ENCODE assay signal across 1 cellular context in genomic region chr2:70111752-70112591, GRCh38.
TF ChIP-seq lines count a peak whose summit lies in the region.

No MANE protein-coding gene starts in this region.

TF ChIP-seq in HepG2, 621 proteins besides CTCF, POLR2A, EP300 and RAD21 (continued from another document and continues in another):
- TF ChIP-seq, protein P1, sequence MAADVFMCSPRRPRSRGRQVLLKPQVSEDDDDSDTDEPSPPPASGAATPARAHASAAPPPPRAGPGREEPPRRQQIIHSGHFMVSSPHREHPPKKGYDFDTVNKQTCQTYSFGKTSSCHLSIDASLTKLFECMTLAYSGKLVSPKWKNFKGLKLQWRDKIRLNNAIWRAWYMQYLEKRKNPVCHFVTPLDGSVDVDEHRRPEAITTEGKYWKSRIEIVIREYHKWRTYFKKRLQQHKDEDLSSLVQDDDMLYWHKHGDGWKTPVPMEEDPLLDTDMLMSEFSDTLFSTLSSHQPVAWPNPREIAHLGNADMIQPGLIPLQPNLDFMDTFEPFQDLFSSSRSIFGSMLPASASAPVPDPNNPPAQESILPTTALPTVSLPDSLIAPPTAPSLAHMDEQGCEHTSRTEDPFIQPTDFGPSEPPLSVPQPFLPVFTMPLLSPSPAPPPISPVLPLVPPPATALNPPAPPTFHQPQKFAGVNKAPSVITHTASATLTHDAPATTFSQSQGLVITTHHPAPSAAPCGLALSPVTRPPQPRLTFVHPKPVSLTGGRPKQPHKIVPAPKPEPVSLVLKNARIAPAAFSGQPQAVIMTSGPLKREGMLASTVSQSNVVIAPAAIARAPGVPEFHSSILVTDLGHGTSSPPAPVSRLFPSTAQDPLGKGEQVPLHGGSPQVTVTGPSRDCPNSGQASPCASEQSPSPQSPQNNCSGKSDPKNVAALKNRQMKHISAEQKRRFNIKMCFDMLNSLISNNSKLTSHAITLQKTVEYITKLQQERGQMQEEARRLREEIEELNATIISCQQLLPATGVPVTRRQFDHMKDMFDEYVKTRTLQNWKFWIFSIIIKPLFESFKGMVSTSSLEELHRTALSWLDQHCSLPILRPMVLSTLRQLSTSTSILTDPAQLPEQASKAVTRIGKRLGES (CRISPR knock-in tag; IDR thresholded peaks at IDR 0.05; ENCODE audit: borderline replicate concordance) = no peak
- TF ChIP-seq KMT2B (CRISPR knock-in tag; IDR thresholded peaks at IDR 0.05) = no peak
- TF ChIP-seq HNF1A (IDR thresholded peaks at IDR 0.05; ENCODE audit: low read depth) = no peak
- TF ChIP-seq HNF1A (CRISPR knock-in tag; IDR thresholded peaks at IDR 0.05; ENCODE audit: borderline replicate concordance) = no peak
- no peak for TF ChIP-seq HOXA9 (CRISPR knock-in tag; IDR thresholded peaks at IDR 0.05; ENCODE audit: borderline replicate concordance)
- no peak for TF ChIP-seq TEAD2 (CRISPR knock-in tag; IDR thresholded peaks at IDR 0.05)
- no peak for TF ChIP-seq EEA1 (CRISPR knock-in tag; IDR thresholded peaks at IDR 0.05; ENCODE audit: borderline replicate concordance)
- TF ChIP-seq JUNB (CRISPR knock-in tag; IDR thresholded peaks at IDR 0.05; ENCODE audit: borderline replicate concordance) = no peak
- TF ChIP-seq RNF219 (CRISPR knock-in tag; IDR thresholded peaks at IDR 0.05) = no peak
- TF ChIP-seq, protein P2, sequence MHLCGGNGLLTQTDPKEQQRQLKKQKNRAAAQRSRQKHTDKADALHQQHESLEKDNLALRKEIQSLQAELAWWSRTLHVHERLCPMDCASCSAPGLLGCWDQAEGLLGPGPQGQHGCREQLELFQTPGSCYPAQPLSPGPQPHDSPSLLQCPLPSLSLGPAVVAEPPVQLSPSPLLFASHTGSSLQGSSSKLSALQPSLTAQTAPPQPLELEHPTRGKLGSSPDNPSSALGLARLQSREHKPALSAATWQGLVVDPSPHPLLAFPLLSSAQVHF (CRISPR knock-in tag; IDR thresholded peaks at IDR 0.05) = no peak
- TF ChIP-seq ZFP62 (CRISPR knock-in tag; IDR thresholded peaks at IDR 0.05) = no peak
- no peak for TF ChIP-seq KDM2A (CRISPR knock-in tag; IDR thresholded peaks at IDR 0.05; ENCODE audit: borderline replicate concordance, low read depth)
- TF ChIP-seq ZEB1 (IDR thresholded peaks at IDR 0.05; ENCODE audit: insufficient replicate concordance, low read depth) = peak; percentile 18
- no peak for TF ChIP-seq ZNF101 (CRISPR knock-in tag; IDR thresholded peaks at IDR 0.05; ENCODE audit: borderline replicate concordance, low read depth)
- TF ChIP-seq ZNF20 (CRISPR knock-in tag; IDR thresholded peaks at IDR 0.05) = no peak
- no peak for TF ChIP-seq RARG (CRISPR knock-in tag; IDR thresholded peaks at IDR 0.05; ENCODE audit: low read depth)
- TF ChIP-seq, protein P3, sequence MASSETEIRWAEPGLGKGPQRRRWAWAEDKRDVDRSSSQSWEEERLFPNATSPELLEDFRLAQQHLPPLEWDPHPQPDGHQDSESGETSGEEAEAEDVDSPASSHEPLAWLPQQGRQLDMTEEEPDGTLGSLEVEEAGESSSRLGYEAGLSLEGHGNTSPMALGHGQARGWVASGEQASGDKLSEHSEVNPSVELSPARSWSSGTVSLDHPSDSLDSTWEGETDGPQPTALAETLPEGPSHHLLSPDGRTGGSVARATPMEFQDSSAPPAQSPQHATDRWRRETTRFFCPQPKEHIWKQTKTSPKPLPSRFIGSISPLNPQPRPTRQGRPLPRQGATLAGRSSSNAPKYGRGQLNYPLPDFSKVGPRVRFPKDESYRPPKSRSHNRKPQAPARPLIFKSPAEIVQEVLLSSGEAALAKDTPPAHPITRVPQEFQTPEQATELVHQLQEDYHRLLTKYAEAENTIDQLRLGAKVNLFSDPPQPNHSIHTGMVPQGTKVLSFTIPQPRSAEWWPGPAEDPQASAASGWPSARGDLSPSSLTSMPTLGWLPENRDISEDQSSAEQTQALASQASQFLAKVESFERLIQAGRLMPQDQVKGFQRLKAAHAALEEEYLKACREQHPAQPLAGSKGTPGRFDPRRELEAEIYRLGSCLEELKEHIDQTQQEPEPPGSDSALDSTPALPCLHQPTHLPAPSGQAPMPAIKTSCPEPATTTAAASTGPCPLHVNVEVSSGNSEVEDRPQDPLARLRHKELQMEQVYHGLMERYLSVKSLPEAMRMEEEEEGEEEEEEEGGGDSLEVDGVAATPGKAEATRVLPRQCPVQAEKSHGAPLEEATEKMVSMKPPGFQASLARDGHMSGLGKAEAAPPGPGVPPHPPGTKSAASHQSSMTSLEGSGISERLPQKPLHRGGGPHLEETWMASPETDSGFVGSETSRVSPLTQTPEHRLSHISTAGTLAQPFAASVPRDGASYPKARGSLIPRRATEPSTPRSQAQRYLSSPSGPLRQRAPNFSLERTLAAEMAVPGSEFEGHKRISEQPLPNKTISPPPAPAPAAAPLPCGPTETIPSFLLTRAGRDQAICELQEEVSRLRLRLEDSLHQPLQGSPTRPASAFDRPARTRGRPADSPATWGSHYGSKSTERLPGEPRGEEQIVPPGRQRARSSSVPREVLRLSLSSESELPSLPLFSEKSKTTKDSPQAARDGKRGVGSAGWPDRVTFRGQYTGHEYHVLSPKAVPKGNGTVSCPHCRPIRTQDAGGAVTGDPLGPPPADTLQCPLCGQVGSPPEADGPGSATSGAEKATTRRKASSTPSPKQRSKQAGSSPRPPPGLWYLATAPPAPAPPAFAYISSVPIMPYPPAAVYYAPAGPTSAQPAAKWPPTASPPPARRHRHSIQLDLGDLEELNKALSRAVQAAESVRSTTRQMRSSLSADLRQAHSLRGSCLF (CRISPR knock-in tag; IDR thresholded peaks at IDR 0.05; ENCODE audit: borderline replicate concordance) = no peak
- no peak for TF ChIP-seq CHCHD3 (CRISPR knock-in tag; IDR thresholded peaks at IDR 0.05)
- no peak for TF ChIP-seq NR2C2 (CRISPR knock-in tag; IDR thresholded peaks at IDR 0.05; ENCODE audit: borderline replicate concordance)
- TF ChIP-seq ZNF878 (CRISPR knock-in tag; IDR thresholded peaks at IDR 0.05) = no peak
- TF ChIP-seq GTF2F1 (IDR thresholded peaks at IDR 0.05; ENCODE audit: low read length) = no peak
- no peak for TF ChIP-seq ZNF512B (CRISPR knock-in tag; IDR thresholded peaks at IDR 0.05; ENCODE audit: borderline replicate concordance)
- no peak for TF ChIP-seq ZNF12 (CRISPR knock-in tag; IDR thresholded peaks at IDR 0.05)
- no peak for TF ChIP-seq SCMH1 (CRISPR knock-in tag; IDR thresholded peaks at IDR 0.05; ENCODE audit: borderline replicate concordance)
- TF ChIP-seq ZNF781 (CRISPR knock-in tag; IDR thresholded peaks at IDR 0.05; ENCODE audit: borderline replicate concordance, not compliant biosample characterization) = no peak
- TF ChIP-seq HOXD1 (CRISPR knock-in tag; IDR thresholded peaks at IDR 0.05) = no peak
- no peak for TF ChIP-seq KLF16 (CRISPR knock-in tag; IDR thresholded peaks at IDR 0.05)
- no peak for TF ChIP-seq NFE2 (CRISPR knock-in tag; IDR thresholded peaks at IDR 0.05)
- no peak for TF ChIP-seq ETV6 (CRISPR knock-in tag; conservative IDR thresholded peaks at IDR 0.05)
- TF ChIP-seq, protein P4, sequence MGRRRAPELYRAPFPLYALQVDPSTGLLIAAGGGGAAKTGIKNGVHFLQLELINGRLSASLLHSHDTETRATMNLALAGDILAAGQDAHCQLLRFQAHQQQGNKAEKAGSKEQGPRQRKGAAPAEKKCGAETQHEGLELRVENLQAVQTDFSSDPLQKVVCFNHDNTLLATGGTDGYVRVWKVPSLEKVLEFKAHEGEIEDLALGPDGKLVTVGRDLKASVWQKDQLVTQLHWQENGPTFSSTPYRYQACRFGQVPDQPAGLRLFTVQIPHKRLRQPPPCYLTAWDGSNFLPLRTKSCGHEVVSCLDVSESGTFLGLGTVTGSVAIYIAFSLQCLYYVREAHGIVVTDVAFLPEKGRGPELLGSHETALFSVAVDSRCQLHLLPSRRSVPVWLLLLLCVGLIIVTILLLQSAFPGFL (CRISPR knock-in tag; IDR thresholded peaks at IDR 0.05) = no peak
- TF ChIP-seq ZNF546 (CRISPR knock-in tag; conservative IDR thresholded peaks at IDR 0.05) = no peak
- no peak for TF ChIP-seq KDM5A (IDR thresholded peaks at IDR 0.05; ENCODE audit: borderline replicate concordance, low read length)
- TF ChIP-seq GATAD2A (CRISPR knock-in tag; IDR thresholded peaks at IDR 0.05) = no peak; the same call in 1 of the 2 replicates
- TF ChIP-seq HIVEP1 (CRISPR knock-in tag; IDR thresholded peaks at IDR 0.05) = no peak
- no peak for TF ChIP-seq JUN (CRISPR knock-in tag; IDR thresholded peaks at IDR 0.05)
- TF ChIP-seq SMAD1 (CRISPR knock-in tag; IDR thresholded peaks at IDR 0.05; ENCODE audit: borderline replicate concordance, low read depth) = no peak
- no peak for TF ChIP-seq ZFP36L2 (CRISPR knock-in tag; IDR thresholded peaks at IDR 0.05)
